Comparison of ENCODE assay signal across 8 cellular contexts in genomic region chr10:104254493-104255243, GRCh38. TPM values are rescaled to one million over a fixed set of nuclear protein-coding genes. Genes with fewer than 3 reads are reported as not detected.
DNase-seq lines count a peak whose midpoint lies in the region; TF ChIP-seq lines count a peak whose summit lies in the region.

Gene GSTO1 (plus strand): TSS chr10:104254892. CDS start chr10:104254929, 37 bp downstream.

- TF ChIP-seq POLR2A in adrenal gland (IDR thresholded peaks at IDR 0.05) (peak in 1 of 2 donors; percentile 75), ovary (IDR thresholded peaks at IDR 0.05) (peak; percentile 73)

- H3K9me3 ChIP-seq in adrenal gland (replicated peaks in 1 of 3) = no peaks in the 10 kb centered on the region
- H3K9me3 ChIP-seq in cardiac muscle cell (ENCODE audit: low read depth) = no peaks in the 10 kb centered on the region
- H3K9me3 ChIP-seq in ovary = no peaks in the 10 kb centered on the region

- peak within 1 kb of the TSS; percentile 45 to 81 (median 68) for H3K4me3 ChIP-seq in adrenal gland
- H3K4me3 ChIP-seq in cardiac muscle cell = peak within 1 kb of the TSS; percentile 83
- peak within 1 kb of the TSS; percentile 93 for H3K4me3 ChIP-seq in ovary

- no peak for TF ChIP-seq CTCF in GM20000 (IDR thresholded peaks at IDR 0.05; ENCODE audit: extremely low read depth, missing control alignments)
- no peak for TF ChIP-seq CTCF in adrenal gland (IDR thresholded peaks at IDR 0.05)
- TF ChIP-seq CTCF in cardiac muscle cell (IDR thresholded peaks at IDR 0.05; ENCODE audit: low read depth, low read length) = no peak
- TF ChIP-seq CTCF in ovary (IDR thresholded peaks at IDR 0.05) = peak in 2 of 3 donors; percentile 10 to 17

- intact Hi-C loops in adrenal gland (cut with DNase I) = no loop called here
- intact Hi-C loops in ovary (cut with DNase I) = no loop called here

- DNase-seq in COLO829 (ENCODE audit: low spot score) (peak; percentile 63), GM20000 (ENCODE audit: low spot score) (peak; percentile 81), HUDEP-2 (lab: John Stamatoyannopoulos, UW; ENCODE audit: unreplicated experiment in 76 of 76) (peak in 73 of 76 experiments; percentile 36 to 88 (median 74)), SW480 (ENCODE audit: low spot score) (peak; percentile 63), adrenal gland (peak; percentile 70 to 91 (median 82)), cardiac muscle cell (ENCODE audit: low read depth in 1 of 2, low spot score in 1 of 2) (peak; percentile 67 to 82), ovary (peak; percentile 81 to 86 (median 83)), NCI-H1694 (lab: John Stamatoyannopoulos, UW) (no peak)

- H3K27ac ChIP-seq in adrenal gland = peak within 1 kb of the TSS; percentile 85 to 99 (median 98)
- H3K27ac ChIP-seq in cardiac muscle cell = peak within 1 kb of the TSS; percentile 71
- peak within 1 kb of the TSS; percentile 77 to 99 for H3K27ac ChIP-seq in ovary

- peaks cover 0 to 26% of the 10 kb centered on the region in 2 donors for H3K36me3 ChIP-seq in adrenal gland (replicated peaks in 1 of 2)
- H3K36me3 ChIP-seq in cardiac muscle cell = peaks cover 6% of the 10 kb centered on the region
- no peaks in the 10 kb centered on the region for H3K36me3 ChIP-seq in ovary

- TF ChIP-seq EP300 in ovary (IDR thresholded peaks at IDR 0.05) = no peak

- peaks cover 27 to 59% of the 10 kb centered on the region in 2 donors for H3K4me1 ChIP-seq in adrenal gland (replicated peaks in 1 of 2)
- peaks cover 38% of the 10 kb centered on the region for H3K4me1 ChIP-seq in cardiac muscle cell (ENCODE audit: low read depth)
- peaks cover 4% of the 10 kb centered on the region for H3K4me1 ChIP-seq in ovary (ENCODE audit: insufficient read depth)

- H3K27me3 ChIP-seq in adrenal gland (no peaks in the 10 kb centered on the region), cardiac muscle cell (no peaks in the 10 kb centered on the region), ovary (no peaks in the 10 kb centered on the region)

- WGBS in adrenal gland, 4 donors = 0 to 1% (median 1%) methylated on average over 14 to 63 of the region's 63 CpGs
- 0 to 1% (median 0%) methylated on average over 59 to 63 of the region's 63 CpGs for WGBS in ovary, 3 donors

RNA-seq across cellular contexts. Expression of gene GSTO1, which starts in this region (rescaled TPM):
- total RNA-seq in adrenal gland (100 to 1,000 TPM; 108 to 186 (median 153) TPM), cardiac muscle cell (80.5 and 111 TPM in 2 replicates), ovary (100 to 1,000 TPM in 1 of 7 donors, 10 to 100 TPM in 6; 58.7 to 110 (median 86.9) TPM)
- polyA plus RNA-seq in adrenal gland (100 to 1,000 TPM; 130 to 203 (median 192) TPM), cardiac muscle cell (245 and 260 TPM in 2 replicates), ovary (100 to 1,000 TPM in 1 of 2 donors, 10 to 100 TPM in 1; 91.0 to 125 TPM)

Comparison
In these comparisons a context has a peak if more than half of its experiments do, and no peak if none do; other contexts are left out.
1. CTCF ChIP-seq: peak in ovary (2 of 3); none in GM20000 (single experiment), adrenal gland (0 of 6) and cardiac muscle cell (single experiment).
2. Peak in every context shown above with its lines, with median percentiles within 50 percentile points of each other: H3K27ac ChIP-seq and H3K4me3 ChIP-seq.